ENCODE assay signal across 10 cellular contexts in the genomic region with DNA sequence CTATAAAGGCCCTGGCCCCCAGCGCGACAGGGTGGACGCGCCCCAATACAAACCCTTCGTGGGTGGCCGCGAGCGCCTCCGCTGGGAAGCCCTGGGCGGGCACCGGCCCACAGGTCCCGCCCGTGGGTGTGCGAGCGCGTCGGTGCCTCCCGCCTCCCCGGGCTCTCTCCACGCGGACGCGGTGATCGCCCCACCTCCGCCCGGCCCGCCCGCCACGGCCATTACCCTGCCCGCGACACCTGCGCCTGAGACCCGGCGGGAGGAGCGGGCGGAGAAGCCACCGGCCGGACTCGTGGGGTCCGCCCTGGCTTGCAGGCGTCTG.
A peak's percentile ranks its signal among the peaks of the same experiment; 100 is the strongest.
DNase-seq lines count a peak whose midpoint lies in the region; ATAC-seq, FAIRE-seq and TF ChIP-seq lines count a peak whose summit lies in the region.
"Had no signal": no experiment of that assay in that cellular context is flagged by ENCODE, and none has a peak within 500 bp of the region (broad histone marks: within the 10 kb centered on the region; RNA-seq: fewer than 3 reads in every experiment).

No MANE protein-coding gene starts in this region.

- peak overlapping the region in 1 of 2 donors; percentile 53 for H3K9ac ChIP-seq in mucosa of rectum (ENCODE audit: low read depth in 1 of 2, low read length in 2 of 2)
- H3K9ac ChIP-seq: BLaER1 treated with 17β-estradiol and CSF1 and Interleukin-3, amounts not matched to agents 10 nM and 100 nM had no signal

- peaks cover 8 to 92% of the 10 kb centered on the region in 2 donors for H3K27me3 ChIP-seq in breast epithelium
- H3K27me3 ChIP-seq in effector memory CD4-positive, alpha-beta T cell (replicated peaks; ENCODE audit: control insufficient read depth, insufficient read depth, low read length, poor library complexity, severe bottlenecking): peaks cover 64% of the 10 kb centered on the region
- H3K27me3 ChIP-seq in mucosa of rectum (ENCODE audit: control insufficient read depth in 2 of 2, insufficient read depth in 2 of 2, low read length in 2 of 2): peaks cover 60 to 77% of the 10 kb centered on the region in 2 donors

- DNase-seq in breast epithelium (ENCODE audit: low spot score in 2 of 2): no peak
- DNase-seq in MCF 10A (ENCODE audit: unreplicated experiment): no peak
- no peak for DNase-seq in effector memory CD4-positive, alpha-beta T cell
- DNase-seq in NCI-H1694 (lab: John Stamatoyannopoulos, UW): no peak
- no peak for DNase-seq in T-helper 2 cell treated with Interferon-gamma antibody and Interleukin-4, amounts not matched to agents 5 μg/mL and 100 μg/mL, for 36 hours (ENCODE audit: low spot score)
- DNase-seq in RCC 7860 (ENCODE audit: low spot score): no peak
- DNase-seq: left cardiac atrium had no signal

- H3K9me3 Mint-ChIP-seq in MCF 10A (ENCODE audit: unreplicated experiment): no peaks in the 10 kb centered on the region
- H3K9me3 Mint-ChIP-seq in T-helper 2 cell treated with Interferon-gamma antibody and Interleukin-4, amounts not matched to agents 5 μg/mL and 100 μg/mL, for 36 hours: no peaks in the 10 kb centered on the region

- POLR2A ChIA-PET in MCF 10A (lab: Yijun Ruan, JAX): no interaction called here

- CTCF ChIA-PET in MCF 10A (lab: Yijun Ruan, JAX): no interaction called here

- H3K27ac ChIP-seq in breast epithelium (no peak overlapping the region), mucosa of rectum (ENCODE audit: low read depth in 2 of 2, low read length in 2 of 2) (no peak overlapping the region)
- H3K27ac ChIP-seq in effector memory CD4-positive, alpha-beta T cell (ENCODE audit: insufficient read depth, low read length, poor library complexity, severe bottlenecking): no peak overlapping the region
- H3K27ac ChIP-seq: BLaER1 treated with 17β-estradiol and CSF1 and Interleukin-3, amounts not matched to agents 10 nM and 100 nM had no signal

- H3K27ac Mint-ChIP-seq in MCF 10A (ENCODE audit: low read depth, unreplicated experiment): no peak overlapping the region
- no peak overlapping the region for H3K27ac Mint-ChIP-seq in T-helper 2 cell treated with Interferon-gamma antibody and Interleukin-4, amounts not matched to agents 5 μg/mL and 100 μg/mL, for 36 hours

- no peak for ATAC-seq in HG03159 (IDR thresholded peaks at IDR 0.05; ENCODE audit: unreplicated experiment)

- H3K4me1 ChIP-seq in breast epithelium (peaks cover 3 to 14% of the 10 kb centered on the region in 2 donors), mucosa of rectum (ENCODE audit: control insufficient read depth in 2 of 2, insufficient read depth in 2 of 2, low read length in 2 of 2) (peaks cover 14 to 19% of the 10 kb centered on the region in 2 donors)
- peaks cover 34% of the 10 kb centered on the region for H3K4me1 ChIP-seq in effector memory CD4-positive, alpha-beta T cell (ENCODE audit: control insufficient read depth, insufficient read depth, low read length, poor library complexity, severe bottlenecking)

- TF ChIP-seq CTCF in breast epithelium (IDR thresholded peaks at IDR 0.05): no peak
- TF ChIP-seq CTCF in MCF 10A (IDR thresholded peaks at IDR 0.05; ENCODE audit: unreplicated experiment): no peak

- no peaks in the 10 kb centered on the region for H3K36me3 Mint-ChIP-seq in MCF 10A (ENCODE audit: insufficient read depth, unreplicated experiment)
- no peaks in the 10 kb centered on the region for H3K36me3 Mint-ChIP-seq in T-helper 2 cell treated with Interferon-gamma antibody and Interleukin-4, amounts not matched to agents 5 μg/mL and 100 μg/mL, for 36 hours (ENCODE audit: low read depth)

- H3K4me1 Mint-ChIP-seq in MCF 10A (ENCODE audit: insufficient read depth, unreplicated experiment): peaks cover 13% of the 10 kb centered on the region
- peaks cover 25% of the 10 kb centered on the region for H3K4me1 Mint-ChIP-seq in T-helper 2 cell treated with Interferon-gamma antibody and Interleukin-4, amounts not matched to agents 5 μg/mL and 100 μg/mL, for 36 hours (ENCODE audit: low read depth)

- H3K9me3 ChIP-seq in breast epithelium (no peaks in the 10 kb centered on the region), mucosa of rectum (ENCODE audit: control insufficient read depth in 2 of 2, low read length in 2 of 2) (no peaks in the 10 kb centered on the region)
- H3K9me3 ChIP-seq in effector memory CD4-positive, alpha-beta T cell (ENCODE audit: control insufficient read depth, low read length): no peaks in the 10 kb centered on the region

- H3K36me3 ChIP-seq in breast epithelium: no peaks in the 10 kb centered on the region
- no peaks in the 10 kb centered on the region for H3K36me3 ChIP-seq in effector memory CD4-positive, alpha-beta T cell (ENCODE audit: control insufficient read depth, insufficient read depth, low read length)
- H3K36me3 ChIP-seq in mucosa of rectum (ENCODE audit: control insufficient read depth in 2 of 2, insufficient read depth in 2 of 2, low read length in 2 of 2): no peaks in the 10 kb centered on the region
- H3K36me3 ChIP-seq: BLaER1 treated with 17β-estradiol and CSF1 and Interleukin-3, amounts not matched to agents 10 nM and 100 nM had no signal

- no peak for TF ChIP-seq POLR2A in breast epithelium (IDR thresholded peaks at IDR 0.05)

- intact Hi-C loops in breast epithelium (cut with DNase I; ENCODE audit: low total_unique reads) (loop anchor here (5.0 kb wide), 1 partner anchor 429 kb away; no protein-coding TSS in a partner anchor), MCF 10A (cut with micrococcal nuclease) (no loop called here)

- H3K4me3 ChIP-seq in breast epithelium: peak overlapping the region; percentile 4 to 74 (median 50)
- peak overlapping the region; percentile 51 for H3K4me3 ChIP-seq in effector memory CD4-positive, alpha-beta T cell (ENCODE audit: insufficient read depth, low read depth, low read length, poor library complexity, severe bottlenecking)
- H3K4me3 ChIP-seq in mucosa of rectum (ENCODE audit: low read length in 2 of 2): peak overlapping the region; percentile 51 to 59

- FAIRE-seq in RCC 7860 (lab: Jason Lieb, UNC): no peak

- H3K4me3 Mint-ChIP-seq in MCF 10A (ENCODE audit: unreplicated experiment): no peak overlapping the region
- H3K4me3 Mint-ChIP-seq in T-helper 2 cell treated with Interferon-gamma antibody and Interleukin-4, amounts not matched to agents 5 μg/mL and 100 μg/mL, for 36 hours: no peak overlapping the region

- H3K27me3 Mint-ChIP-seq in MCF 10A (ENCODE audit: insufficient read depth, unreplicated experiment): peaks cover 44% of the 10 kb centered on the region
- peaks cover 86% of the 10 kb centered on the region for H3K27me3 Mint-ChIP-seq in T-helper 2 cell treated with Interferon-gamma antibody and Interleukin-4, amounts not matched to agents 5 μg/mL and 100 μg/mL, for 36 hours (ENCODE audit: low read depth)

- no TSS peak for BruUV-seq in MCF 10A (replicated peaks; lab: Mats Ljungman, UMichigan)
